8 cellular contexts compared by ENCODE assay signal in the genomic region with DNA sequence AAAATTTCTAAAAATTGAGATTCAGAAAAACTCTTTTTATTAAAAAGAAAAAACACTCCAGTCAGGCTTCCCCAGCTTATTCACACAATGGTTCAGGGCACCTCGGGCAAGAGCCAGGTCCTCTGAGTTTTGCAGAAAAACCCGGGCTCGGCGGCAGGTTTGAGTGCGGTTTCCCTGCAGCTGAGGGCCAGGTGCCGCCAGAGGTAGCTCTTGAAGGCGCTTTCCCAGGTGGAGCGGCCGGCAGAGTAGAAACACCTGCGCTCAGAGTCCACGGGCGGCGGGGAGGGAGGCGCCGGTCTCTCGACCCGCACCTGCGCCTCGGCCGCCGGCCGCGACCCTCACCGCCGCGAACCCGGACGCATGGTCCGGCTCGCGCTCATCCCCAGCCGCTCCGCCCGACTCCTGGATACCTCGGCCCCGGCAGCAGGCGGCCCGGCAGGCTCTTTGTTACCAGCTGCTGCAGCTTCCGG. TPM values are rescaled to one million over a fixed set of nuclear protein-coding genes. Genes with fewer than 3 reads are reported as not detected.
DNase-seq lines count a peak whose midpoint lies in the region; ATAC-seq, FAIRE-seq and TF ChIP-seq lines count a peak whose summit lies in the region.

No MANE protein-coding gene starts in this region.

- H3K9ac ChIP-seq in KMS-11 (peak overlapping the region; percentile 78), astrocyte (ENCODE audit: low read length) (peak overlapping the region; percentile 87)

- intact Hi-C loops in CD4-positive, alpha-beta memory T cell (cut with micrococcal nuclease): loop anchor here (1.0 to 10.0 kb wide), 2 partner anchors 1737 to 1978 kb away; a partner anchor contains a TSS
- intact Hi-C loops in lower leg skin (cut with DNase I; ENCODE audit: low total_unique reads): no loop called here

- CTCF ChIA-PET in CD4-positive, alpha-beta memory T cell (lab: Charles Lee; ENCODE audit: partially characterized antibody): interaction anchor here (0.7 to 2.5 kb wide), 4 partner anchors 10 to 20 kb away, joined by 3 to 8 read pairs (median 5); no protein-coding TSS in a partner anchor

- peak overlapping the region; percentile 73 for H3K27ac ChIP-seq in CD4-positive, alpha-beta memory T cell (ENCODE audit: low read depth, low read length)
- peak overlapping the region; percentile 89 for H3K27ac ChIP-seq in KMS-11
- peak overlapping the region; percentile 93 for H3K27ac ChIP-seq in astrocyte (ENCODE audit: low read depth, low read length)
- H3K27ac ChIP-seq in tibial nerve: peak overlapping the region; percentile 49 to 89 (median 86)

- H3K27ac Mint-ChIP-seq in CD4-positive, alpha-beta memory T cell: peak overlapping the region; percentile 90 to 99 (median 95)
- H3K27ac Mint-ChIP-seq in astrocyte (ENCODE audit: unreplicated experiment): no peak overlapping the region

- H3K4me2 ChIP-seq in KMS-11 (peak overlapping the region; percentile 93; the same call in 1 of the 2 replicates), astrocyte (ENCODE audit: low read length) (peak overlapping the region; percentile 98)

- no peaks in the 10 kb centered on the region for H3K27me3 Mint-ChIP-seq in CD4-positive, alpha-beta memory T cell
- H3K27me3 Mint-ChIP-seq in astrocyte (ENCODE audit: low read depth, unreplicated experiment): no peaks in the 10 kb centered on the region

- H3K4me3 ChIP-seq in CD4-positive, alpha-beta memory T cell (ENCODE audit: low read length in 2 of 2): peak overlapping the region; percentile 72 to 99
- H3K4me3 ChIP-seq in KMS-11 (IDR thresholded peaks at IDR 0.05; ENCODE audit: insufficient read depth, low read depth, low read length): no peak overlapping the region
- H3K4me3 ChIP-seq in astrocyte (ENCODE audit: insufficient read depth, low read depth, low read length): peak overlapping the region; percentile 96
- H3K4me3 ChIP-seq in lower leg skin (ENCODE audit: low read depth, poor library complexity, severe bottlenecking): peak overlapping the region; percentile 80
- H3K4me3 ChIP-seq in tibial nerve: peak overlapping the region; percentile 70 to 89 (median 76)

- no peak for TF ChIP-seq EP300 in tibial nerve (IDR thresholded peaks at IDR 0.05)

- FAIRE-seq in astrocyte (lab: Jason Lieb, UNC): no peak

- no peaks in the 10 kb centered on the region for H4K20me1 ChIP-seq in KMS-11 (ENCODE audit: insufficient read depth)
- H4K20me1 ChIP-seq in astrocyte (ENCODE audit: insufficient read depth, low read length): peaks cover 30% of the 10 kb centered on the region

- no peaks in the 10 kb centered on the region for H3K9me3 Mint-ChIP-seq in CD4-positive, alpha-beta memory T cell
- no peaks in the 10 kb centered on the region for H3K9me3 Mint-ChIP-seq in astrocyte (ENCODE audit: unreplicated experiment)

- H3K27me3 ChIP-seq in CD4-positive, alpha-beta memory T cell (ENCODE audit: insufficient read depth, low read length): no peaks in the 10 kb centered on the region
- no peaks in the 10 kb centered on the region for H3K27me3 ChIP-seq in KMS-11 (ENCODE audit: insufficient read depth, low read depth)
- no peaks in the 10 kb centered on the region for H3K27me3 ChIP-seq in astrocyte (ENCODE audit: insufficient read depth, low read length)
- no peaks in the 10 kb centered on the region for H3K27me3 ChIP-seq in tibial nerve

- WGBS in lower leg skin, 2 donors: 0% methylated on average over 8 to 10 of the region's 39 CpGs
- WGBS in tibial nerve, 2 donors: 0 to 1% methylated on average over 27 to 34 of the region's 39 CpGs

- peak overlapping the region; percentile 88 to 100 (median 95) for H3K4me3 Mint-ChIP-seq in CD4-positive, alpha-beta memory T cell
- peak overlapping the region; percentile 93 for H3K4me3 Mint-ChIP-seq in astrocyte (ENCODE audit: unreplicated experiment)

- POLR2A ChIA-PET in CD4-positive, alpha-beta memory T cell (lab: Charles Lee; ENCODE audit: partially characterized antibody): interaction anchor here (0.8 to 3.0 kb wide), 9 partner anchors 10 to 1982 kb away, joined by 3 to 17 read pairs (median 4); a partner anchor contains a TSS

- TF ChIP-seq CTCF in KMS-11 (conservative IDR thresholded peaks at IDR 0.05; ENCODE audit: low read depth, low read length) (no peak), astrocyte (IDR thresholded peaks at IDR 0.05; ENCODE audit: insufficient read depth, low read depth, low read length) (no peak), lower leg skin (IDR thresholded peaks at IDR 0.05) (no peak), tibial nerve (IDR thresholded peaks at IDR 0.05) (no peak), GM13976 (IDR thresholded peaks at IDR 0.05; ENCODE audit: borderline replicate concordance, control extremely low read depth, extremely low read depth, insufficient read depth, missing control alignments) (no peak)

- H2AFZ ChIP-seq in KMS-11 (ENCODE audit: low read depth) (peak overlapping the region; percentile 73), astrocyte (ENCODE audit: low read depth, low read length) (peak overlapping the region; percentile 99)

- H3K36me3 ChIP-seq in CD4-positive, alpha-beta memory T cell (ENCODE audit: insufficient read depth, low read length): no peaks in the 10 kb centered on the region
- H3K36me3 ChIP-seq in KMS-11 (ENCODE audit: insufficient read depth) (no peaks in the 10 kb centered on the region), astrocyte (ENCODE audit: insufficient read depth, low read length) (no peaks in the 10 kb centered on the region), tibial nerve (peaks cover 0 to 4% (median 0%) of the 10 kb centered on the region in 3 donors)

- ATAC-seq in GM19438 (IDR thresholded peaks at IDR 0.05; ENCODE audit: low read depth, unreplicated experiment): peak; percentile 19

- H3K9me3 ChIP-seq in CD4-positive, alpha-beta memory T cell (ENCODE audit: control insufficient read depth in 1 of 2, low read length in 2 of 2): no peaks in the 10 kb centered on the region
- no peaks in the 10 kb centered on the region for H3K9me3 ChIP-seq in astrocyte (ENCODE audit: insufficient read depth, low read depth, low read length)
- H3K9me3 ChIP-seq in tibial nerve: no peaks in the 10 kb centered on the region

- peak in 1 of 5 donors; percentile 62 for DNase-seq in CD4-positive, alpha-beta memory T cell
- no peak for DNase-seq in astrocyte (ENCODE audit: low read depth)
- DNase-seq in lower leg skin (ENCODE audit: low spot score in 2 of 2): peak in 1 of 2 donors; percentile 21
- DNase-seq in tibial nerve (ENCODE audit: low spot score in 2 of 2): no peak
- no peak for DNase-seq in stimulated activated CD4-positive, alpha-beta T cell treated with anti-CD3 and anti-CD28 coated beads, Interleukin-2, amount 100 ng/mL, for 24 hours
- DNase-seq in GM13976 (ENCODE audit: low spot score): no peak

- TF ChIP-seq POLR2A in lower leg skin (IDR thresholded peaks at IDR 0.05) (no peak), tibial nerve (IDR thresholded peaks at IDR 0.05) (no peak)

- peaks cover 0 to 33% of the 10 kb centered on the region in 2 donors for H3K36me3 Mint-ChIP-seq in CD4-positive, alpha-beta memory T cell
- H3K36me3 Mint-ChIP-seq in astrocyte (ENCODE audit: low read depth, unreplicated experiment): no peaks in the 10 kb centered on the region

- H3K4me1 Mint-ChIP-seq in CD4-positive, alpha-beta memory T cell: peaks cover 33 to 75% (median 59%) of the 10 kb centered on the region in 4 donors
- peaks cover 14% of the 10 kb centered on the region for H3K4me1 Mint-ChIP-seq in astrocyte (ENCODE audit: low read depth, unreplicated experiment)

- H3K79me2 ChIP-seq in KMS-11 (ENCODE audit: insufficient read depth, low read depth): peaks cover 51% of the 10 kb centered on the region
- peaks cover 62% of the 10 kb centered on the region for H3K79me2 ChIP-seq in astrocyte (ENCODE audit: insufficient read depth, low read length)

- peaks cover 63% of the 10 kb centered on the region for H3K4me1 ChIP-seq in CD4-positive, alpha-beta memory T cell (ENCODE audit: insufficient read depth, low read length)
- H3K4me1 ChIP-seq in KMS-11 (ENCODE audit: low read depth, poor library complexity, severe bottlenecking) (peaks cover 47% of the 10 kb centered on the region), astrocyte (ENCODE audit: insufficient read depth, low read length) (peaks cover 3% of the 10 kb centered on the region), tibial nerve (peaks cover 0 to 75% (median 36%) of the 10 kb centered on the region in 4 donors)

- in situ Hi-C loops in GM13976 (cut with MboI; ENCODE audit: low sequenced_read_pairs, unreplicated experiment): no loop called here

RNA-seq across cellular contexts. Expression of a gene that starts 0.4 kb away (rescaled TPM):
- total RNA-seq in CD4-positive, alpha-beta memory T cell: 10 to 100 TPM; 48.1 to 49.5 TPM
- polyA plus RNA-seq in CD4-positive, alpha-beta memory T cell: 10 to 100 TPM in 1 of 2 donors, 1 to 10 TPM in 1; 3.5 to 20.6 TPM
- total RNA-seq in astrocyte: 26.7 and 35.3 TPM in 2 replicates
- total RNA-seq in lower leg skin: 10 to 100 TPM; 20.6 to 31.3 (median 21.4) TPM
- 10 to 100 TPM; 22.3 to 38.4 (median 23.5) TPM for total RNA-seq in tibial nerve

RNA-seq across cellular contexts. Expression of a gene that starts 0.8 kb away (rescaled TPM):
- total RNA-seq in CD4-positive, alpha-beta memory T cell: 10 to 100 TPM; 26.5 to 27.3 TPM
- 1 to 10 TPM; 4.6 to 6.4 TPM for polyA plus RNA-seq in CD4-positive, alpha-beta memory T cell
- total RNA-seq in astrocyte (8.2 and 8.4 TPM in 2 replicates), lower leg skin (10 to 100 TPM in 2 of 4 donors, 1 to 10 TPM in 2; 8.3 to 12.9 (median 9.7) TPM), tibial nerve (10 to 100 TPM; 19.2 to 25.1 (median 21.9) TPM)

RNA-seq across cellular contexts. Expression of a gene that starts 46.8 kb away (rescaled TPM):
- not detected for total RNA-seq in CD4-positive, alpha-beta memory T cell
- not detected for polyA plus RNA-seq in CD4-positive, alpha-beta memory T cell
- total RNA-seq in astrocyte (not detected in 2 replicates), lower leg skin (not detected), tibial nerve (not detected)
